26 cellular contexts compared by ENCODE assay signal in the genomic region with DNA sequence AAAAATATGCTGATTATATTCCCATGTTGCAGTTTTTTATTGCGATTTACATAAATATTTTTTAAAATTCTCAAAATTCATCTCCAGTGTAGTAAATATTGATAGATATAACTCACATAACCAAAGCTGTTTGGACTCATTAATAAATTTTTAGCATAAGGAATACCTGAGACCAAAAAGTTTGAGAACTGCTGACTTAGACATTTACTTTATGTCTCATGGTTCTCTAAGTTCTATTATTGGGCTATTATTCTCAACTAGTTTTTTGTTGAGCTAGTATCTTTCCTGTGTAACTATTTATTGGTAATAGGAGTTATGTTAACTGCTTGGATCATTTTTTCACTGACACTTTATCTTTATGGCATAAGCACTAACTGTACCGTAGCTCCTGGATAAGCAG.
"Had no signal": no experiment of that assay in that cellular context is flagged by ENCODE, and none has a peak within 500 bp of the region (broad histone marks: within the 10 kb centered on the region; RNA-seq: fewer than 3 reads in every experiment).

No MANE protein-coding gene starts in this region.

- H3K27ac ChIP-seq: colonic mucosa, epithelial cell of prostate, esophagus squamous epithelium, gastrocnemius medialis, hepatocyte, left lung, lower lobe of right lung had no signal

- DNase-seq: colonic mucosa; cortex of kidney; effector CD8-positive, alpha-beta T cell; effector memory CD8-positive, alpha-beta T cell; endodermal cell; erythroblast; esophagus squamous epithelium; foreskin fibroblast; foreskin melanocyte; gastrocnemius medialis; glutamatergic neuron; head of caudate nucleus; hypothalamus; immature natural killer cell; islet precursor cell; left cardiac atrium; left lung; left ventricle myocardium superior; lower lobe of right lung; mesenchymal stem cell; mucosa of descending colon; naive B cell had no signal

- H3K27me3 ChIP-seq: colonic mucosa, esophagus squamous epithelium, gastrocnemius medialis, hepatocyte, left lung had no signal

- H3K4me3 ChIP-seq: colonic mucosa, esophagus squamous epithelium, gastrocnemius medialis, hepatocyte, left lung, lower lobe of right lung, mucosa of descending colon had no signal

- ATAC-seq: effector memory CD8-positive, alpha-beta T cell; esophagus mucosa; gastrocnemius medialis; left cardiac atrium; left lung; left ventricle myocardium superior; lower lobe of right lung; mucosa of descending colon had no signal

- H2AFZ ChIP-seq: hepatocyte had no signal

- H3K9me3 ChIP-seq: colonic mucosa, esophagus squamous epithelium, gastrocnemius medialis, lower lobe of right lung, mucosa of descending colon had no signal

- H3K4me1 ChIP-seq: colonic mucosa, esophagus squamous epithelium, gastrocnemius medialis, lower lobe of right lung had no signal

- FAIRE-seq: endometrium had no signal

- H3K36me3 ChIP-seq: colonic mucosa, esophagus squamous epithelium, gastrocnemius medialis, left lung, lower lobe of right lung had no signal

- H3K4me2 ChIP-seq: hepatocyte had no signal
